ENCODE assay signal across 10 cellular contexts in genomic region chr17:36082482-36083024, GRCh38. TPM values are rescaled to one million over a fixed set of nuclear protein-coding genes. Genes with fewer than 3 reads are reported as not detected.
DNase-seq lines count a peak whose midpoint lies in the region; ATAC-seq lines count a peak whose summit lies in the region.
"Not testable (repeated sequence)": the region's sequence is repeated elsewhere in the genome, so short reads cannot be mapped to it uniquely, and the experiment has no call there.
"Had no signal": no experiment of that assay in that cellular context is flagged by ENCODE, and none has a peak within 500 bp of the region (broad histone marks: within the 10 kb centered on the region; RNA-seq: fewer than 3 reads in every experiment).

No MANE protein-coding gene starts in this region.

- H3K27ac ChIP-seq in CD4-positive, CD25-positive, alpha-beta regulatory T cell (ENCODE audit: insufficient read depth, low read length, poor library complexity, severe bottlenecking): not testable (repeated sequence)

- H3K27me3 ChIP-seq in CD4-positive, CD25-positive, alpha-beta regulatory T cell (ENCODE audit: control insufficient read depth, insufficient read depth, low read length): not testable (repeated sequence)

- peak in 1 of 3 donors; percentile 46 for DNase-seq in CD4-positive, CD25-positive, alpha-beta regulatory T cell
- DNase-seq in KG1 (lab: John Stamatoyannopoulos, UW) (peak; percentile 77), T-cell (peak in 32 of 34 experiments; percentile 12 to 79 (median 52)), immature natural killer cell (peak; percentile 94 to 95 (median 94))
- DNase-seq in activated T-helper 1 cell treated with anti-CD3 and anti-CD28 coated beads, Interleukin-12 subunit alpha, Interleukin-12 subunit beta, Interleukin-2, Interleukin-4 antibody, amounts not matched to agents 30 ng/mL and 10 ng/mL and 1 ng/mL, durations not matched to agents 14 hours and 24 hours and 36 hours (ENCODE audit: low spot score): peak; percentile 63
- peak; percentile 48 for DNase-seq in stimulated activated CD8-positive, alpha-beta memory T cell treated with anti-CD3 and anti-CD28 coated beads, Interleukin-12 subunit alpha, Interleukin-12 subunit beta, amount 100 ng/mL, for 4 hours (ENCODE audit: low read depth)

- not testable (repeated sequence) for H3K36me3 Mint-ChIP-seq in CD4-positive, CD25-positive, alpha-beta regulatory T cell; T-cell; activated T-helper 1 cell treated with anti-CD3 and anti-CD28 coated beads, Interleukin-12 subunit alpha, Interleukin-12 subunit beta, Interleukin-2, Interleukin-4 antibody, amounts not matched to agents 30 ng/mL and 10 ng/mL and 1 ng/mL, durations not matched to agents 14 hours and 24 hours and 36 hours (ENCODE audit: low read depth); immature natural killer cell

- not testable (repeated sequence) for H3K9me3 ChIP-seq in CD4-positive, CD25-positive, alpha-beta regulatory T cell (ENCODE audit: control insufficient read depth in 2 of 2, low read length in 2 of 2)

- CTCF ChIA-PET in T-cell (lab: Charles Lee): interaction anchor here in 1 of 2 donors (0.7 to 1.3 kb wide), 2 partner anchors 11 to 21 kb away, joined by 3 to 8 read pairs; no protein-coding TSS in a partner anchor

- H3K4me1 Mint-ChIP-seq in CD4-positive, CD25-positive, alpha-beta regulatory T cell: peaks cover 0 to 15% (median 6%) of the 10 kb centered on the region in 4 donors
- H3K4me1 Mint-ChIP-seq in T-cell: peaks cover 10 to 45% (median 21%) of the 10 kb centered on the region in 3 donors
- H3K4me1 Mint-ChIP-seq in activated T-helper 1 cell treated with anti-CD3 and anti-CD28 coated beads, Interleukin-12 subunit alpha, Interleukin-12 subunit beta, Interleukin-2, Interleukin-4 antibody, amounts not matched to agents 30 ng/mL and 10 ng/mL and 1 ng/mL, durations not matched to agents 14 hours and 24 hours and 36 hours (ENCODE audit: low read depth): peaks cover 46% of the 10 kb centered on the region
- peaks cover 88 to 96% of the 10 kb centered on the region in 2 donors for H3K4me1 Mint-ChIP-seq in immature natural killer cell

- intact Hi-C loops in activated T-helper 1 cell treated with anti-CD3 and anti-CD28 coated beads, Interleukin-12 subunit alpha, Interleukin-12 subunit beta, Interleukin-2, Interleukin-4 antibody, amounts not matched to agents 30 ng/mL and 10 ng/mL and 1 ng/mL, durations not matched to agents 14 hours and 24 hours and 36 hours (cut with micrococcal nuclease): loop anchor here (1.0 to 10.0 kb wide), 4 partner anchors 8 to 58 kb away; partner anchors contain the start of gene CCL3

- not testable (repeated sequence) for H3K9me3 Mint-ChIP-seq in CD4-positive, CD25-positive, alpha-beta regulatory T cell; T-cell; activated T-helper 1 cell treated with anti-CD3 and anti-CD28 coated beads, Interleukin-12 subunit alpha, Interleukin-12 subunit beta, Interleukin-2, Interleukin-4 antibody, amounts not matched to agents 30 ng/mL and 10 ng/mL and 1 ng/mL, durations not matched to agents 14 hours and 24 hours and 36 hours; immature natural killer cell

- H3K4me3 Mint-ChIP-seq in CD4-positive, CD25-positive, alpha-beta regulatory T cell: not testable (repeated sequence)
- H3K4me3 Mint-ChIP-seq in T-cell (peak overlapping the region; percentile 21 to 55 (median 36)), immature natural killer cell (peak overlapping the region; percentile 70 to 82 (median 79))
- peak overlapping the region; percentile 39 for H3K4me3 Mint-ChIP-seq in activated T-helper 1 cell treated with anti-CD3 and anti-CD28 coated beads, Interleukin-12 subunit alpha, Interleukin-12 subunit beta, Interleukin-2, Interleukin-4 antibody, amounts not matched to agents 30 ng/mL and 10 ng/mL and 1 ng/mL, durations not matched to agents 14 hours and 24 hours and 36 hours

- POLR2A ChIA-PET in T-cell (lab: Charles Lee): not testable (repeated sequence)

- peak overlapping the region in 1 of 3 donors; percentile 63 for H3K27ac Mint-ChIP-seq in CD4-positive, CD25-positive, alpha-beta regulatory T cell
- H3K27ac Mint-ChIP-seq in T-cell (peak overlapping the region; percentile 90 to 91), immature natural killer cell (peak overlapping the region; percentile 98 to 100 (median 100))
- peak overlapping the region; percentile 92 for H3K27ac Mint-ChIP-seq in activated T-helper 1 cell treated with anti-CD3 and anti-CD28 coated beads, Interleukin-12 subunit alpha, Interleukin-12 subunit beta, Interleukin-2, Interleukin-4 antibody, amounts not matched to agents 30 ng/mL and 10 ng/mL and 1 ng/mL, durations not matched to agents 14 hours and 24 hours and 36 hours

- not testable (repeated sequence) for H3K4me1 ChIP-seq in CD4-positive, CD25-positive, alpha-beta regulatory T cell (ENCODE audit: control insufficient read depth, insufficient read depth, low read length, poor library complexity, severe bottlenecking)

- peaks cover 30% of the 10 kb centered on the region for H3K27me3 Mint-ChIP-seq in CD4-positive, CD25-positive, alpha-beta regulatory T cell
- H3K27me3 Mint-ChIP-seq in T-cell: not testable (repeated sequence)
- H3K27me3 Mint-ChIP-seq in activated T-helper 1 cell treated with anti-CD3 and anti-CD28 coated beads, Interleukin-12 subunit alpha, Interleukin-12 subunit beta, Interleukin-2, Interleukin-4 antibody, amounts not matched to agents 30 ng/mL and 10 ng/mL and 1 ng/mL, durations not matched to agents 14 hours and 24 hours and 36 hours (ENCODE audit: insufficient read depth): peaks cover 10% of the 10 kb centered on the region
- peaks cover 6 to 19% (median 18%) of the 10 kb centered on the region in 3 donors for H3K27me3 Mint-ChIP-seq in immature natural killer cell (ENCODE audit: low read depth in 3 of 3)

- not testable (repeated sequence) for H3K4me3 ChIP-seq in CD4-positive, CD25-positive, alpha-beta regulatory T cell (ENCODE audit: low read depth, low read length)

- peak; percentile 46 to 50 for ATAC-seq in CD4-positive, CD25-positive, alpha-beta regulatory T cell (ENCODE audit: low read depth in 2 of 2)
- ATAC-seq in GM19025 (IDR thresholded peaks at IDR 0.05; ENCODE audit: low read depth, unreplicated experiment): peak; percentile 63
- ATAC-seq in HG02759 (IDR thresholded peaks at IDR 0.05; ENCODE audit: unreplicated experiment): peak; percentile 57
- ATAC-seq in T-cell (replicated peaks in 1 of 4): peak; percentile 69 to 87 (median 76)

- not testable (repeated sequence) for H3K36me3 ChIP-seq in CD4-positive, CD25-positive, alpha-beta regulatory T cell (ENCODE audit: control insufficient read depth, insufficient read depth, low read length)

RNA-seq across cellular contexts. Expression of gene CCL3, which starts 7.4 kb away (rescaled TPM):
- total RNA-seq in CD4-positive, CD25-positive, alpha-beta regulatory T cell: not detected
- polyA plus RNA-seq in CD4-positive, CD25-positive, alpha-beta regulatory T cell: under 1 TPM in 1 of 4 donors, not detected in 3; 0.45 TPM
- 1 to 10 TPM; 2.0 to 6.0 (median 4.8) TPM for total RNA-seq in T-cell
- 1,244 and 1,261 TPM in 2 replicates for total RNA-seq in activated T-helper 1 cell treated with anti-CD3 and anti-CD28 coated beads, Interleukin-12 subunit alpha, Interleukin-12 subunit beta, Interleukin-2, Interleukin-4 antibody, amounts not matched to agents 30 ng/mL and 10 ng/mL and 1 ng/mL, durations not matched to agents 14 hours and 24 hours and 36 hours
- 100 to 1,000 TPM; 120 to 149 (median 128) TPM for polyA plus RNA-seq in immature natural killer cell
- total RNA-seq: endothelial cell of umbilical vein, PC-9 had no signal
- polyA plus RNA-seq: endothelial cell of umbilical vein had no signal

RNA-seq across cellular contexts. Expression of gene CCL18, which starts 18.5 kb away (rescaled TPM):
- total RNA-seq in CD4-positive, CD25-positive, alpha-beta regulatory T cell: not detected
- polyA plus RNA-seq in CD4-positive, CD25-positive, alpha-beta regulatory T cell: not detected
- total RNA-seq in T-cell: not detected
- not detected in 2 replicates for total RNA-seq in activated T-helper 1 cell treated with anti-CD3 and anti-CD28 coated beads, Interleukin-12 subunit alpha, Interleukin-12 subunit beta, Interleukin-2, Interleukin-4 antibody, amounts not matched to agents 30 ng/mL and 10 ng/mL and 1 ng/mL, durations not matched to agents 14 hours and 24 hours and 36 hours
- under 1 TPM in 1 of 3 donors, not detected in 2; 0.24 TPM for polyA plus RNA-seq in immature natural killer cell
- total RNA-seq: endothelial cell of umbilical vein, PC-9 had no signal
- polyA plus RNA-seq: endothelial cell of umbilical vein had no signal

RNA-seq across cellular contexts. Expression of gene CCL4, which starts 21.1 kb away (rescaled TPM):
- total RNA-seq in CD4-positive, CD25-positive, alpha-beta regulatory T cell: 0.59 TPM
- 1 to 10 TPM in 1 of 4 donors, under 1 TPM in 1, not detected in 2; 0.49 to 1.2 TPM for polyA plus RNA-seq in CD4-positive, CD25-positive, alpha-beta regulatory T cell
- total RNA-seq in T-cell: 10 to 100 TPM in 3 of 5 donors, 1 to 10 TPM in 2; 6.2 to 20.4 (median 16.1) TPM
- 1,230 and 1,243 TPM in 2 replicates for total RNA-seq in activated T-helper 1 cell treated with anti-CD3 and anti-CD28 coated beads, Interleukin-12 subunit alpha, Interleukin-12 subunit beta, Interleukin-2, Interleukin-4 antibody, amounts not matched to agents 30 ng/mL and 10 ng/mL and 1 ng/mL, durations not matched to agents 14 hours and 24 hours and 36 hours
- 1,000 to 10,000 TPM in 1 of 3 donors, 100 to 1,000 TPM in 2; 748 to 1,008 (median 970) TPM for polyA plus RNA-seq in immature natural killer cell
- total RNA-seq: endothelial cell of umbilical vein, PC-9 had no signal
- polyA plus RNA-seq: endothelial cell of umbilical vein had no signal

Comparison
In these comparisons a context has a peak if more than half of its experiments do, and no peak if none do; other contexts are left out.
1. RNA of gene CCL3, which starts 7.4 kb away (total RNA-seq): 1,244 to 1,261 TPM in activated T-helper 1 cell treated with anti-CD3 and anti-CD28 coated beads, Interleukin-12 subunit alpha, Interleukin-12 subunit beta, Interleukin-2, Interleukin-4 antibody, amounts not matched to agents 30 ng/mL and 10 ng/mL and 1 ng/mL, durations not matched to agents 14 hours and 24 hours and 36 hours; 2.0 to 6.0 TPM in T-cell and not detected in CD4-positive, CD25-positive, alpha-beta regulatory T cell (single experiment); every median in the first group is over 100 times any median in the second.
2. RNA of gene CCL4, which starts 21.1 kb away (total RNA-seq): 1,230 to 1,243 TPM in activated T-helper 1 cell treated with anti-CD3 and anti-CD28 coated beads, Interleukin-12 subunit alpha, Interleukin-12 subunit beta, Interleukin-2, Interleukin-4 antibody, amounts not matched to agents 30 ng/mL and 10 ng/mL and 1 ng/mL, durations not matched to agents 14 hours and 24 hours and 36 hours; 6.2 to 20.4 TPM in T-cell and 0.59 TPM in CD4-positive, CD25-positive, alpha-beta regulatory T cell (single experiment); every median in the first group is over 10 times any median in the second.
3. Peak in every context shown above with its lines, with median percentiles within 50 percentile points of each other: ATAC-seq.